15 cellular contexts compared by ENCODE assay signal in the genomic region with DNA sequence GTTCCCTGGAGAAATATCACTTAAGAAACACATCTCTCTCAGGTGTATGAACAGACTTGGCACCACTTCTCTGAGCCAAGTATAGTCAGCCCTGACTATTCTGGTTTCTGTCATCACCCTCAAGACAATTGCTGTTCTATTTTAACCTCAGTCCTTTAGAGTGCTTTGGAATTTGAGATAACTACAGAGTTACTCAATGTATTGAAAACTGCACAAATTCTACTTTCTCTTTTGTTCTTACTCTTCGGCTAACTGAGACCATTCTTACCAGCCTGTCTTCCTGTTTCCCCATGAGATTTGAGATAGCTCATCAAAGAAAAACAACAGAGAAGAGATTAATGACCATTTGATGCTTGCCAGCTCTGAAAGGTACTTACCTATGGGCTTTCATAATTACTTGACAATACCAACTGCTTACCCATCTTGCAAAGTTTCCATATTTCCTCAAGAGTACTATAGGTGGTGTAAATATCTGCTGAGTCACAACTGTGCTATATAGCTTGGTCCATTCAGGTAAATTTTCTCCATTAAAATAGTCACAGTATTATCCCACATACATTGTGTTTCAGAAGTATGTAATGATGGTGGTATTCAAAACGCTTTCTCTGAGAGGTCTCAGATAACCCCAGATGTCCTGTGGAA.
DNase-seq lines count a peak whose midpoint lies in the region; ATAC-seq and TF ChIP-seq lines count a peak whose summit lies in the region.
"Had no signal": no experiment of that assay in that cellular context is flagged by ENCODE, and none has a peak within 500 bp of the region (broad histone marks: within the 10 kb centered on the region; RNA-seq: fewer than 3 reads in every experiment).

No MANE protein-coding gene starts in this region.

- H3K9me3 ChIP-seq in lower lobe of right lung (no peaks in the 10 kb centered on the region), upper lobe of left lung (no peaks in the 10 kb centered on the region), T-helper 17 cell (ENCODE audit: control insufficient read depth, low read length, poor library complexity, severe bottlenecking) (no peaks in the 10 kb centered on the region)
- H3K9me3 ChIP-seq: Caco-2, gastroesophageal sphincter, ovary had no signal

- H3K4me3 Mint-ChIP-seq in activated T-helper 17 cell treated with anti-CD3 and anti-CD28 coated beads, Interleukin-2, amount 50 U/mL, for 72 hours: no peak overlapping the region
- no peak overlapping the region for H3K4me3 Mint-ChIP-seq in T-helper 17 cell
- H3K4me3 Mint-ChIP-seq: stimulated activated naive B cell treated with anti-CD40 and anti-IgM and Interleukin-4, amounts not matched to agents 10 μg/mL and 1 μg/mL and 100 μg/mL, for 72 hours had no signal

- ATAC-seq in GM18873 (IDR thresholded peaks at IDR 0.05; ENCODE audit: low FRiP score, unreplicated experiment) (peak; percentile 68), HG02759 (IDR thresholded peaks at IDR 0.05; ENCODE audit: unreplicated experiment) (peak; percentile 76), lower lobe of right lung (peak; percentile 51 to 63), upper lobe of left lung (ENCODE audit: low FRiP score in 2 of 2) (no peak), T-helper 17 cell (no peak)
- no peak for ATAC-seq in activated T-helper 17 cell treated with anti-CD3 and anti-CD28 coated beads, Interleukin-2, amount 50 U/mL, for 72 hours (replicated peaks)
- ATAC-seq: gastroesophageal sphincter; stimulated activated naive B cell treated with anti-CD40 and anti-IgM and Interleukin-4, amounts not matched to agents 10 μg/mL and 1 μg/mL and 100 μg/mL, for 72 hours had no signal

- H3K27ac ChIP-seq in lower lobe of right lung (no peak overlapping the region), upper lobe of left lung (no peak overlapping the region)
- H3K27ac ChIP-seq: gastroesophageal sphincter, ovary had no signal

- no peak for TF ChIP-seq CTCF in lower lobe of right lung (IDR thresholded peaks at IDR 0.05)
- no peak for TF ChIP-seq CTCF in upper lobe of left lung (IDR thresholded peaks at IDR 0.05)

- H3K4me3 ChIP-seq in lower lobe of right lung (no peak overlapping the region), upper lobe of left lung (no peak overlapping the region)
- H3K4me3 ChIP-seq: gastroesophageal sphincter, ovary had no signal

- H3K36me3 ChIP-seq in lower lobe of right lung (no peaks in the 10 kb centered on the region), upper lobe of left lung (no peaks in the 10 kb centered on the region)
- H3K36me3 ChIP-seq: gastroesophageal sphincter, ovary had no signal

- H3K9me3 Mint-ChIP-seq in activated T-helper 17 cell treated with anti-CD3 and anti-CD28 coated beads, Interleukin-2, amount 50 U/mL, for 72 hours: peaks cover 13% of the 10 kb centered on the region

- H3K36me3 Mint-ChIP-seq in activated T-helper 17 cell treated with anti-CD3 and anti-CD28 coated beads, Interleukin-2, amount 50 U/mL, for 72 hours (ENCODE audit: low read depth): no peaks in the 10 kb centered on the region
- H3K36me3 Mint-ChIP-seq in T-helper 17 cell (ENCODE audit: low read depth): no peaks in the 10 kb centered on the region
- H3K36me3 Mint-ChIP-seq: stimulated activated naive B cell treated with anti-CD40 and anti-IgM and Interleukin-4, amounts not matched to agents 10 μg/mL and 1 μg/mL and 100 μg/mL, for 72 hours had no signal

- no peaks in the 10 kb centered on the region for H3K27me3 Mint-ChIP-seq in activated T-helper 17 cell treated with anti-CD3 and anti-CD28 coated beads, Interleukin-2, amount 50 U/mL, for 72 hours
- no peaks in the 10 kb centered on the region for H3K27me3 Mint-ChIP-seq in T-helper 17 cell
- H3K27me3 Mint-ChIP-seq: stimulated activated naive B cell treated with anti-CD40 and anti-IgM and Interleukin-4, amounts not matched to agents 10 μg/mL and 1 μg/mL and 100 μg/mL, for 72 hours had no signal

- H3K27me3 ChIP-seq in lower lobe of right lung (ENCODE audit: low read depth): no peaks in the 10 kb centered on the region
- no peaks in the 10 kb centered on the region for H3K27me3 ChIP-seq in upper lobe of left lung
- H3K27me3 ChIP-seq: gastroesophageal sphincter, ovary had no signal

- 56 to 61% methylated on average over 2 of the region's 2 CpGs for WGBS in upper lobe of left lung, 2 donors

- no peak overlapping the region for H3K27ac Mint-ChIP-seq in activated T-helper 17 cell treated with anti-CD3 and anti-CD28 coated beads, Interleukin-2, amount 50 U/mL, for 72 hours
- H3K27ac Mint-ChIP-seq in T-helper 17 cell: no peak overlapping the region
- H3K27ac Mint-ChIP-seq: stimulated activated naive B cell treated with anti-CD40 and anti-IgM and Interleukin-4, amounts not matched to agents 10 μg/mL and 1 μg/mL and 100 μg/mL, for 72 hours had no signal

- H3K4me1 ChIP-seq in lower lobe of right lung: no peaks in the 10 kb centered on the region
- no peaks in the 10 kb centered on the region for H3K4me1 ChIP-seq in upper lobe of left lung
- H3K4me1 ChIP-seq: Caco-2, gastroesophageal sphincter had no signal

- intact Hi-C loops in lower lobe of right lung (cut with DNase I): no loop called here

- no peaks in the 10 kb centered on the region for H3K4me1 Mint-ChIP-seq in activated T-helper 17 cell treated with anti-CD3 and anti-CD28 coated beads, Interleukin-2, amount 50 U/mL, for 72 hours
- no peaks in the 10 kb centered on the region for H3K4me1 Mint-ChIP-seq in T-helper 17 cell
- H3K4me1 Mint-ChIP-seq: stimulated activated naive B cell treated with anti-CD40 and anti-IgM and Interleukin-4, amounts not matched to agents 10 μg/mL and 1 μg/mL and 100 μg/mL, for 72 hours had no signal

- DNase-seq in M059J (ENCODE audit: low read depth): peak; percentile 15
- DNase-seq in lower lobe of right lung: no peak
- DNase-seq in 8988T: no peak
- no peak for DNase-seq in upper lobe of left lung
- DNase-seq in T-helper 17 cell: no peak
- DNase-seq: activated naive CD4-positive, alpha-beta T cell treated with anti-CD3 and anti-CD28 coated beads, Interleukin-2, amount 50 U/mL, for 16 hours; Caco-2; NCI-H1417 treated with DMSO at 0.1 percent for 48 hours; NK-92 treated with Interleukin-12 subunit alpha and Interleukin-12 subunit beta, amount 100 ng/mL, for 24 hours; ovary; stimulated activated naive B cell treated with anti-CD40 and anti-IgM and Interleukin-4, amounts not matched to agents 10 μg/mL and 1 μg/mL and 100 μg/mL, for 72 hours had no signal

- TF ChIP-seq EP300 in upper lobe of left lung (IDR thresholded peaks at IDR 0.05): no peak

- no peak for TF ChIP-seq POLR2A in upper lobe of left lung (IDR thresholded peaks at IDR 0.05)

Comparison
In these comparisons a context has a peak if more than half of its experiments do, and no peak if none do; other contexts are left out.
1. ATAC-seq: peak in GM18873 (single experiment), HG02759 (single experiment) and lower lobe of right lung (2 of 2); none in upper lobe of left lung (0 of 2), activated T-helper 17 cell treated with anti-CD3 and anti-CD28 coated beads, Interleukin-2, amount 50 U/mL, for 72 hours (single experiment) and T-helper 17 cell (single experiment).